8 cellular contexts compared by ENCODE assay signal in genomic region chr2:128028668-128029054, GRCh38. TPM values are rescaled to one million over a fixed set of nuclear protein-coding genes. Genes with fewer than 3 reads are reported as not detected.
DNase-seq lines count a peak whose midpoint lies in the region; ATAC-seq lines count a peak whose summit lies in the region.

No MANE protein-coding gene starts in this region.

- peaks cover 0 to 2% (median 0%) of the 10 kb centered on the region in 5 donors for H3K9me3 ChIP-seq in subcutaneous abdominal adipose tissue (ENCODE audit: control insufficient read depth in 5 of 5, low read length in 5 of 5)

- DNase-seq in T-helper 1 cell (no peak), inferior parietal cortex (ENCODE audit: extremely low spot score) (peak; percentile 20), GM03348 (ENCODE audit: low spot score) (no peak), NCI-H510A treated with DMSO at 0.1 percent for 48 hours (lab: John Stamatoyannopoulos, UW) (no peak)
- no peak for DNase-seq in activated T-helper 2 cell treated with anti-CD3 and anti-CD28 coated beads, Interferon-gamma antibody, Interleukin-2, Interleukin-4, amounts not matched to agents 10 μg/mL and 5 μg/mL and 100 μg/mL, durations not matched to agents 14 hours and 24 hours and 36 hours (ENCODE audit: low spot score)

- H3K9ac ChIP-seq in subcutaneous abdominal adipose tissue (ENCODE audit: low read length in 5 of 5) = peak overlapping the region; percentile 3 to 79 (median 65)

- H3K4me1 ChIP-seq in subcutaneous abdominal adipose tissue (ENCODE audit: control insufficient read depth in 5 of 5, insufficient read depth in 5 of 5, low read length in 5 of 5) = peaks cover 3 to 14% (median 13%) of the 10 kb centered on the region in 5 donors

- no peak for ATAC-seq in GM18858 (IDR thresholded peaks at IDR 0.05; ENCODE audit: unreplicated experiment)

- peaks cover 19% of the 10 kb centered on the region for H3K4me1 Mint-ChIP-seq in T-helper 1 cell treated with Interleukin-12 subunit alpha and Interleukin-12 subunit beta and Interleukin-4 antibody, amounts not matched to agents 30 μg/mL and 1 μg/mL, for 36 hours (ENCODE audit: low read depth)
- peaks cover 12% of the 10 kb centered on the region for H3K4me1 Mint-ChIP-seq in activated T-helper 2 cell treated with anti-CD3 and anti-CD28 coated beads, Interferon-gamma antibody, Interleukin-2, Interleukin-4, amounts not matched to agents 10 μg/mL and 5 μg/mL and 100 μg/mL, durations not matched to agents 14 hours and 24 hours and 36 hours (ENCODE audit: low read depth)

- H3K27me3 ChIP-seq in subcutaneous abdominal adipose tissue (ENCODE audit: control insufficient read depth in 5 of 5, insufficient read depth in 4 of 5, low read length in 5 of 5) = no peaks in the 10 kb centered on the region

- no peaks in the 10 kb centered on the region for H3K36me3 ChIP-seq in subcutaneous abdominal adipose tissue (ENCODE audit: control insufficient read depth in 5 of 5, insufficient read depth in 5 of 5, low read length in 5 of 5)

- peak overlapping the region; percentile 42 for H3K27ac Mint-ChIP-seq in T-helper 1 cell treated with Interleukin-12 subunit alpha and Interleukin-12 subunit beta and Interleukin-4 antibody, amounts not matched to agents 30 μg/mL and 1 μg/mL, for 36 hours
- H3K27ac Mint-ChIP-seq in activated T-helper 2 cell treated with anti-CD3 and anti-CD28 coated beads, Interferon-gamma antibody, Interleukin-2, Interleukin-4, amounts not matched to agents 10 μg/mL and 5 μg/mL and 100 μg/mL, durations not matched to agents 14 hours and 24 hours and 36 hours = no peak overlapping the region

- intact Hi-C loops in activated T-helper 2 cell treated with anti-CD3 and anti-CD28 coated beads, Interferon-gamma antibody, Interleukin-2, Interleukin-4, amounts not matched to agents 10 μg/mL and 5 μg/mL and 100 μg/mL, durations not matched to agents 14 hours and 24 hours and 36 hours (cut with micrococcal nuclease) = loop anchor here (1.0 to 10.0 kb wide), 6 partner anchors 63 to 501 kb away; partner anchors contain the start of genes AMMECR1L, IWS1, POLR2D and UGGT1

- peak overlapping the region; percentile 76 for H3K4me3 Mint-ChIP-seq in T-helper 1 cell treated with Interleukin-12 subunit alpha and Interleukin-12 subunit beta and Interleukin-4 antibody, amounts not matched to agents 30 μg/mL and 1 μg/mL, for 36 hours
- peak overlapping the region; percentile 66 for H3K4me3 Mint-ChIP-seq in activated T-helper 2 cell treated with anti-CD3 and anti-CD28 coated beads, Interferon-gamma antibody, Interleukin-2, Interleukin-4, amounts not matched to agents 10 μg/mL and 5 μg/mL and 100 μg/mL, durations not matched to agents 14 hours and 24 hours and 36 hours (ENCODE audit: low read depth)

- H3K36me3 Mint-ChIP-seq in T-helper 1 cell treated with Interleukin-12 subunit alpha and Interleukin-12 subunit beta and Interleukin-4 antibody, amounts not matched to agents 30 μg/mL and 1 μg/mL, for 36 hours (ENCODE audit: low read depth) = peaks cover 7% of the 10 kb centered on the region
- H3K36me3 Mint-ChIP-seq in activated T-helper 2 cell treated with anti-CD3 and anti-CD28 coated beads, Interferon-gamma antibody, Interleukin-2, Interleukin-4, amounts not matched to agents 10 μg/mL and 5 μg/mL and 100 μg/mL, durations not matched to agents 14 hours and 24 hours and 36 hours (ENCODE audit: low read depth) = peaks cover 7% of the 10 kb centered on the region

- peak overlapping the region; percentile 80 for H3K27ac ChIP-seq in subcutaneous abdominal adipose tissue (ENCODE audit: low read depth, low read length)

- peaks cover 11% of the 10 kb centered on the region for H3K27me3 Mint-ChIP-seq in T-helper 1 cell treated with Interleukin-12 subunit alpha and Interleukin-12 subunit beta and Interleukin-4 antibody, amounts not matched to agents 30 μg/mL and 1 μg/mL, for 36 hours (ENCODE audit: low read depth)
- H3K27me3 Mint-ChIP-seq in activated T-helper 2 cell treated with anti-CD3 and anti-CD28 coated beads, Interferon-gamma antibody, Interleukin-2, Interleukin-4, amounts not matched to agents 10 μg/mL and 5 μg/mL and 100 μg/mL, durations not matched to agents 14 hours and 24 hours and 36 hours (ENCODE audit: low read depth) = peaks cover 2% of the 10 kb centered on the region

- H3K4me3 ChIP-seq in subcutaneous abdominal adipose tissue (ENCODE audit: low read depth in 1 of 5, low read length in 5 of 5) = peak overlapping the region; percentile 58 to 95 (median 89)

- H3K9me3 Mint-ChIP-seq in T-helper 1 cell treated with Interleukin-12 subunit alpha and Interleukin-12 subunit beta and Interleukin-4 antibody, amounts not matched to agents 30 μg/mL and 1 μg/mL, for 36 hours = peaks cover 11% of the 10 kb centered on the region
- H3K9me3 Mint-ChIP-seq in activated T-helper 2 cell treated with anti-CD3 and anti-CD28 coated beads, Interferon-gamma antibody, Interleukin-2, Interleukin-4, amounts not matched to agents 10 μg/mL and 5 μg/mL and 100 μg/mL, durations not matched to agents 14 hours and 24 hours and 36 hours = peaks cover 13% of the 10 kb centered on the region

RNA-seq across cellular contexts. Expression of gene SAP130, which starts 0.8 kb away (rescaled TPM):
- 33.1 and 36.5 TPM in 2 replicates for total RNA-seq in activated T-helper 2 cell treated with anti-CD3 and anti-CD28 coated beads, Interferon-gamma antibody, Interleukin-2, Interleukin-4, amounts not matched to agents 10 μg/mL and 5 μg/mL and 100 μg/mL, durations not matched to agents 14 hours and 24 hours and 36 hours
